ENCODE assay signal across 25 cellular contexts in the genomic region with DNA sequence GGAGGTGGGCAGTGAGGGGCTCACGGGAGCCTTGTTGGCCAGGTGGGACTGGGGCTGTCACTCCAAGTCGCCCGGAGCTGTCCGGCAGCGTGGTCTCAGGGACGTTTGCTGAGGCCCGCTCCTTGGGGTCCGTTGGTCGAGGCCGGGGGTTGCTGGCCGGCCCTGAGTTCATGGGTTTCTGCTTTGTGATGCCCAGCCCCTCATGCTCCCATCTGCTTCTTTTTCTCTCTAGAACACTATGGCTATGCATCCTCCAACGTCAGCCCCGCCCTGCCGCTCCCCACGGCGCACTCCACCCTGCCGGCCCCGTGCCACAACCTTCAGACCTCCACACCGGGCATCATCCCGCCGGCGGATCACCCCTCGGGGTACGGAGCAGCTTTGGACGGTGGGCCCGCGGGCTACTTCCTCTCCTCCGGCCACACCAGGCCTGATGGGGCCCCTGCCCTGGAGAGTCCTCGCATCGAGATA.
"Had no signal": no experiment of that assay in that cellular context is flagged by ENCODE, and none has a peak within 500 bp of the region (broad histone marks: within the 10 kb centered on the region; RNA-seq: fewer than 3 reads in every experiment).

No MANE protein-coding gene starts in this region.

- H3K9me3 ChIP-seq: adrenal gland, esophagus muscularis mucosa, neutrophil, sigmoid colon, stomach, thyroid gland had no signal

- H3K4me1 ChIP-seq: adrenal gland, foreskin keratinocyte had no signal

- H3K4me3 Mint-ChIP-seq: activated CD4-positive, alpha-beta T cell treated with anti-CD3 and anti-CD28 coated beads, Interleukin-2, amount 10 ng/mL, durations not matched to agents 7 days and 5 days; activated CD8-positive, alpha-beta T cell treated with anti-CD3 and anti-CD28 coated beads for 36 hours; activated naive CD8-positive, alpha-beta T cell; activated T-cell treated with anti-CD3 and anti-CD28 coated beads, Interleukin-2, amount 50 U/mL, for 72 hours; dendritic cell treated with granulocyte-macrophage colony-stimulating factor and Interleukin-4, amounts not matched to agents 40 ng/mL and 50 ng/mL, for 4 days; memory B cell; nephron; stimulated activated memory B cell treated with anti-CD40 and anti-IgM and Interleukin-4, amounts not matched to agents 10 μg/mL and 1 μg/mL and 100 μg/mL, for 72 hours had no signal

- H3K27me3 ChIP-seq: adrenal gland, esophagus muscularis mucosa, foreskin keratinocyte, neutrophil, sigmoid colon, stomach, thyroid gland had no signal

- DNase-seq: activated CD4-positive, alpha-beta T cell treated with anti-CD3 and anti-CD28 coated beads, Interleukin-2, amount 10 ng/mL, durations not matched to agents 7 days and 5 days; activated CD4-positive, CD25-positive, alpha-beta regulatory T cell treated with anti-CD3 and anti-CD28 coated beads, Interleukin-2, amount 50 U/mL, for 72 hours; activated CD8-positive, alpha-beta T cell treated with anti-CD3 and anti-CD28 coated beads for 36 hours; activated naive CD4-positive, alpha-beta T cell treated with Interleukin-2 at 50 U/mL for 16 hours; activated T-cell treated with anti-CD3 and anti-CD28 coated beads, Interleukin-2, amount 50 U/mL, for 72 hours; adrenal gland; brain microvascular endothelial cell; caudate nucleus; foreskin keratinocyte; sigmoid colon; small intestine; stimulated activated CD4-positive, alpha-beta T cell treated with anti-CD3 and anti-CD28 coated beads, Interleukin-1b, Interleukin-23, amount 100 ng/mL, for 48 hours; stimulated activated CD4-positive, alpha-beta T cell treated with anti-CD3 and anti-CD28 coated beads, Interleukin-4, amount 100 ng/mL, for 4 hours; stimulated activated CD8-positive, alpha-beta memory T cell treated with anti-CD3 and anti-CD28 coated beads, Interleukin-4, amount 100 ng/mL, for 48 hours; stomach; T-helper 2 cell; thyroid gland had no signal

- ATAC-seq: activated CD8-positive, alpha-beta T cell treated with anti-CD3 and anti-CD28 coated beads for 36 hours; foreskin keratinocyte; stimulated activated memory B cell treated with anti-CD40 and anti-IgM and Interleukin-4, amounts not matched to agents 10 μg/mL and 1 μg/mL and 100 μg/mL, for 72 hours had no signal

- H3K4me3 ChIP-seq: adrenal gland, esophagus muscularis mucosa, sigmoid colon, stomach, thyroid gland had no signal

- H3K9me3 Mint-ChIP-seq: activated CD4-positive, alpha-beta T cell treated with anti-CD3 and anti-CD28 coated beads, Interleukin-2, amount 10 ng/mL, durations not matched to agents 7 days and 5 days; activated T-cell treated with anti-CD3 and anti-CD28 coated beads, Interleukin-2, amount 50 U/mL, for 72 hours; dendritic cell treated with granulocyte-macrophage colony-stimulating factor and Interleukin-4, amounts not matched to agents 40 ng/mL and 50 ng/mL, for 4 days; memory B cell; nephron; stimulated activated memory B cell treated with anti-CD40 and anti-IgM and Interleukin-4, amounts not matched to agents 10 μg/mL and 1 μg/mL and 100 μg/mL, for 72 hours had no signal

- H3K27ac ChIP-seq: adrenal gland, brain microvascular endothelial cell, esophagus muscularis mucosa, foreskin keratinocyte, neutrophil, sigmoid colon, stomach, thyroid gland had no signal

- H3K27ac Mint-ChIP-seq: activated CD4-positive, alpha-beta T cell treated with anti-CD3 and anti-CD28 coated beads, Interleukin-2, amount 10 ng/mL, durations not matched to agents 7 days and 5 days; activated CD8-positive, alpha-beta T cell treated with anti-CD3 and anti-CD28 coated beads for 36 hours; activated naive CD8-positive, alpha-beta T cell; activated T-cell treated with anti-CD3 and anti-CD28 coated beads, Interleukin-2, amount 50 U/mL, for 72 hours; dendritic cell treated with granulocyte-macrophage colony-stimulating factor and Interleukin-4, amounts not matched to agents 40 ng/mL and 50 ng/mL, for 4 days; memory B cell; nephron; progenitor cell of endocrine pancreas; stimulated activated memory B cell treated with anti-CD40 and anti-IgM and Interleukin-4, amounts not matched to agents 10 μg/mL and 1 μg/mL and 100 μg/mL, for 72 hours had no signal

- H3K36me3 ChIP-seq: brain microvascular endothelial cell had no signal

- H3K27me3 Mint-ChIP-seq: activated CD4-positive, alpha-beta T cell treated with anti-CD3 and anti-CD28 coated beads, Interleukin-2, amount 10 ng/mL, durations not matched to agents 7 days and 5 days; activated CD8-positive, alpha-beta T cell treated with anti-CD3 and anti-CD28 coated beads for 36 hours; activated naive CD8-positive, alpha-beta T cell; dendritic cell treated with granulocyte-macrophage colony-stimulating factor and Interleukin-4, amounts not matched to agents 40 ng/mL and 50 ng/mL, for 4 days; memory B cell; stimulated activated memory B cell treated with anti-CD40 and anti-IgM and Interleukin-4, amounts not matched to agents 10 μg/mL and 1 μg/mL and 100 μg/mL, for 72 hours had no signal
